Comparison of ENCODE assay signal across 28 cellular contexts in genomic region chr1:98098473-98098872, GRCh38.
"Had no signal": no experiment of that assay in that cellular context is flagged by ENCODE, and none has a peak within 500 bp of the region (broad histone marks: within the 10 kb centered on the region; RNA-seq: fewer than 3 reads in every experiment).

No MANE protein-coding gene starts in this region.

- H3K27ac ChIP-seq: adrenal gland, Peyer's patch, SJSA1, WERI-Rb-1 had no signal

- DNase-seq: activated CD4-positive, alpha-beta T cell treated with anti-CD3 and anti-CD28 coated beads for 1 hour; activated CD4-positive, alpha-beta T cell treated with anti-CD3 and anti-CD28 coated beads for 48 hours; activated CD4-positive, CD25-positive, alpha-beta regulatory T cell; activated CD8-positive, alpha-beta T cell treated with anti-CD3 and anti-CD28 coated beads for 36 hours; activated gamma-delta T cell treated with Interleukin-2 at 50 U/mL for 16 hours; activated naive CD4-positive, alpha-beta T cell treated with anti-CD3 and anti-CD28 coated beads for 36 hours; activated T-cell treated with anti-CD3 and anti-CD28 coated beads, Interleukin-2, amount 50 U/mL, for 1 hour; adrenal gland; caudate nucleus; cerebellar nuclear complex; Karpas-422; KBM-7; NCI-H1105; NCI-H1417 treated with DMSO at 0.1 percent for 48 hours; NCI-H1694; NCI-H1930; NCI-H2081 treated with DMSO at 0.1 percent for 48 hours; NCI-H510A; NCI-H82; NK-92 treated with Interleukin-12 subunit alpha and Interleukin-12 subunit beta, amount 100 ng/mL, for 24 hours; PC-3; Peyer's patch; RPMI8226; SHP77 treated with DMSO at 0.1 percent for 48 hours; T1000; WERI-Rb-1 had no signal

- H3K27me3 ChIP-seq: adrenal gland, Peyer's patch, SJSA1 had no signal

- ATAC-seq: activated CD8-positive, alpha-beta T cell treated with anti-CD3 and anti-CD28 coated beads for 36 hours; activated naive CD4-positive, alpha-beta T cell treated with anti-CD3 and anti-CD28 coated beads, Interleukin-2, amount 50 U/mL, for 72 hours; PC-3 had no signal

- H3K4me1 ChIP-seq: adrenal gland, Peyer's patch had no signal

- H3K9me3 ChIP-seq: adrenal gland, Peyer's patch, SJSA1 had no signal

- H3K36me3 ChIP-seq: adrenal gland, Peyer's patch, SJSA1, WERI-Rb-1 had no signal

- H3K4me3 ChIP-seq: adrenal gland, Peyer's patch, SJSA1 had no signal
